ENCODE assay signal across 21 cellular contexts in genomic region chr13:66922444-66922843, GRCh38.
"Had no signal": no experiment of that assay in that cellular context is flagged by ENCODE, and none has a peak within 500 bp of the region (broad histone marks: within the 10 kb centered on the region; RNA-seq: fewer than 3 reads in every experiment).

No MANE protein-coding gene starts in this region.

- H3K27me3 ChIP-seq: dorsolateral prefrontal cortex, esophagus muscularis mucosa, gastrocnemius medialis, stomach, transverse colon had no signal

- H3K27ac Mint-ChIP-seq: effector memory CD8-positive, alpha-beta T cell; immature natural killer cell; natural killer cell had no signal

- H3K4me1 Mint-ChIP-seq: immature natural killer cell, natural killer cell had no signal

- H3K9me3 ChIP-seq: gastrocnemius medialis, mucosa of descending colon, stomach, thoracic aorta, transverse colon had no signal

- H3K4me3 Mint-ChIP-seq: effector memory CD8-positive, alpha-beta T cell; immature natural killer cell; natural killer cell; neural crest cell had no signal

- DNase-seq: cortex of kidney; dorsolateral prefrontal cortex; effector memory CD8-positive, alpha-beta T cell; gastrocnemius medialis; glutamatergic neuron; immature natural killer cell; mucosa of descending colon; natural killer cell; posterior cingulate gyrus; right cardiac atrium; small intestine; stimulated activated CD4-positive, alpha-beta T cell treated with anti-CD3 and anti-CD28 coated beads, Interleukin-12 subunit alpha, Interleukin-12 subunit beta, amount 100 ng/mL, for 4 hours; stimulated activated naive CD4-positive, alpha-beta T cell; stomach; substantia nigra; transverse colon had no signal

- H3K27me3 Mint-ChIP-seq: effector memory CD8-positive, alpha-beta T cell had no signal

- ATAC-seq: effector memory CD8-positive, alpha-beta T cell; gastrocnemius medialis; left lobe of liver; mucosa of descending colon; natural killer cell; right cardiac atrium had no signal

- H3K27ac ChIP-seq: epithelial cell of prostate, esophagus muscularis mucosa, gastrocnemius medialis, stomach, thoracic aorta, transverse colon had no signal

- H3K4me1 ChIP-seq: esophagus muscularis mucosa, gastrocnemius medialis, stomach, transverse colon had no signal

- H3K36me3 ChIP-seq: esophagus muscularis mucosa, gastrocnemius medialis, stomach, thoracic aorta, transverse colon had no signal

- H3K36me3 Mint-ChIP-seq: immature natural killer cell, natural killer cell had no signal

- H3K4me3 ChIP-seq: dorsolateral prefrontal cortex, esophagus muscularis mucosa, gastrocnemius medialis, mucosa of descending colon, stomach, thoracic aorta, transverse colon had no signal
